ENCODE assay signal across 26 cellular contexts in the genomic region with DNA sequence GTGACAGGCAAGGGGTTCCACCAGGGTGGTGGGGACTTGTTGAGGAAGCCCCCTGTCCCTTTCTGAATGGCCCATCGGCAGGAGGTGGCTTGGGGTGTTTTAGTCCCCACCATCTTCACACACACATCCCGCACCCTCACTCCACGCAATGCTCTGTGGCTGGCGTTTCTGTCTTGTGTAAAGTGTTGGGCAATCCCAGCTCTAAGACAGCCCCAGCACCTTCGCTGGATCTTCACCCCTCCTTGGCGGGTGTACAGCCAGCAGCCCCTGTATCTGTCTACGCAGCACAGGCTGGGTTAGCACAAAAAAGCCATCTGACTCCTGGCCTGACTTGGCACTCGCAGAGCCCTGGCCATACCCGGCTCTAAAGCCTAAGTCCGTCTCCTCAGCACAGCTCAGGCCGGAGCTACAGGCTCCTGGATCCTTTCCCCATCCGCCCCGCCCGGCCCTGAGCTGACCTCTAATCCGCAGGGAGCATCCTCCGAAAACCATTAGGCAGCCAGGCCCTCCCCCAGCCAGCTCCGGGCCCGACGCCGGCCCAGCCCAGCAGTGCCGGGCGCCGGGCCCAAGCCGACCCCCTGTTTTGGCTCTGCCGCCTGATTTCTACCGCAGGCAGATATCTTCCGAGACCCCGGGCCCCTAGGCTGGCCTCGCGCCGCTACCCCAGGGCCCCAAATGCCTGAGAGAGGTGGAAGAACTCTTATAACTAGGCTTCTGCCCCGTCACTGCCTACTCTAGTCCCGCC. TPM values are rescaled to one million over a fixed set of nuclear protein-coding genes. Genes with fewer than 3 reads are reported as not detected.
DNase-seq lines count a peak whose midpoint lies in the region; ATAC-seq, FAIRE-seq and TF ChIP-seq lines count a peak whose summit lies in the region.
"Had no signal": no experiment of that assay in that cellular context is flagged by ENCODE, and none has a peak within 500 bp of the region (broad histone marks: within the 10 kb centered on the region; RNA-seq: fewer than 3 reads in every experiment).

No MANE protein-coding gene starts in this region.

- TF ChIP-seq RAD21 in GM12878 (IDR thresholded peaks at IDR 0.05; ENCODE audit: insufficient read depth, low read depth, low read length): no peak

- no peak overlapping the region for H3K4ac ChIP-seq in neuronal stem cell (ENCODE audit: low read length)

- no peak overlapping the region for H3K4me3 ChIP-seq in Caco-2 (ENCODE audit: low read depth, low read length)
- H3K4me3 ChIP-seq in GM12878: no peak overlapping the region
- no peak overlapping the region for H3K4me3 ChIP-seq in heart left ventricle
- H3K4me3 ChIP-seq in neuronal stem cell (ENCODE audit: low read length in 2 of 2): no peak overlapping the region
- H3K4me3 ChIP-seq: adrenal gland, GM23248, thoracic aorta had no signal

- H3K27me3 ChIP-seq in Caco-2 (replicated peaks; ENCODE audit: control insufficient read depth, insufficient read depth, low read length) (no peaks in the 10 kb centered on the region), GM12878 (replicated peaks in 1 of 2; ENCODE audit: control insufficient read depth in 2 of 2, insufficient read depth in 2 of 2, low read length in 1 of 2) (peaks cover 5 to 9% of the 10 kb centered on the region in 2 experiments), heart left ventricle (peaks cover 6 to 77% (median 40%) of the 10 kb centered on the region in 9 donors), neuronal stem cell (ENCODE audit: control insufficient read depth in 3 of 3, insufficient read depth in 3 of 3, low read depth in 1 of 3, low read length in 3 of 3) (peaks cover 3 to 88% (median 33%) of the 10 kb centered on the region in 3 experiments)

- RAD21 ChIA-PET in GM12878 (lab: Charles Lee; ENCODE audit: unreplicated experiment): no interaction called here

- TF ChIP-seq POLR2A in GM12878 (IDR thresholded peaks at IDR 0.05; ENCODE audit: low read depth, low read length): no peak
- TF ChIP-seq POLR2A in heart left ventricle (IDR thresholded peaks at IDR 0.05): no peak

- no peak overlapping the region for H2BK5ac ChIP-seq in neuronal stem cell (ENCODE audit: low read length)

- intact Hi-C loops in Caco-2 (cut with micrococcal nuclease; ENCODE audit: unreplicated experiment): no loop called here
- intact Hi-C loops in GM12878 (cut with micrococcal nuclease; ENCODE audit: unreplicated experiment): no loop called here
- intact Hi-C loops in heart left ventricle (cut with DNase I): no loop called here

- no peak overlapping the region for H3K27ac ChIP-seq in GM12878 (ENCODE audit: control insufficient read depth, insufficient read depth)
- H3K27ac ChIP-seq in heart left ventricle: no peak overlapping the region
- no peak overlapping the region for H3K27ac ChIP-seq in neuronal stem cell (replicated peaks; ENCODE audit: low read length)
- H3K27ac ChIP-seq: adrenal gland, GM23248, thoracic aorta had no signal

- POLR2A ChIA-PET in Caco-2 (lab: Charles Lee) (interaction anchor here (0.6 to 1.1 kb wide), 2 partner anchors 9 to 61 kb away, joined by 3 read pairs; no protein-coding TSS in a partner anchor), GM12878 (lab: Charles Lee) (no interaction called here)

- TF ChIP-seq CTCF in Caco-2 (IDR thresholded peaks at IDR 0.05; ENCODE audit: insufficient read depth in 1 of 2, low read depth in 1 of 2, low read length in 1 of 2, severe bottlenecking in 1 of 2, unreplicated experiment in 1 of 2): no peak
- TF ChIP-seq CTCF in GM12878 (IDR thresholded peaks at IDR 0.05 in 2 of 3, conservative IDR thresholded peaks at IDR 0.05 in 1 of 3; ENCODE audit: control insufficient read depth in 2 of 3, extremely low read depth in 1 of 3, insufficient read depth in 1 of 3, low read depth in 3 of 3, low read length in 3 of 3): no peak
- TF ChIP-seq CTCF in heart left ventricle (IDR thresholded peaks at IDR 0.05): no peak

- H3K27me3 Mint-ChIP-seq in Caco-2 (ENCODE audit: insufficient read depth, unreplicated experiment): no peaks in the 10 kb centered on the region

- BruUV-seq in Caco-2 (replicated peaks; lab: Mats Ljungman, UMichigan) (no TSS peak), GM12878 (replicated peaks; lab: Mats Ljungman, UMichigan) (no TSS peak)

- peak in 1 of 2 experiments; percentile 54 for DNase-seq in Caco-2
- no peak for DNase-seq in GM12878 (ENCODE audit: low read depth, low spot score)
- peak in 3 of 5 donors; percentile 22 to 48 (median 37) for DNase-seq in heart left ventricle
- DNase-seq in neuronal stem cell (ENCODE audit: low spot score): no peak
- DNase-seq in amniotic stem cell (lab: John Stamatoyannopoulos, UW): no peak
- no peak for DNase-seq in GF-D8 (lab: John Stamatoyannopoulos, UW)
- DNase-seq in DMS53 (lab: John Stamatoyannopoulos, UW): no peak
- DNase-seq in NCI-H526 (lab: John Stamatoyannopoulos, UW): no peak
- DNase-seq: activated CD4-positive, alpha-beta T cell treated with anti-CD3 and anti-CD28 coated beads for 48 hours; activated CD8-positive, alpha-beta memory T cell treated with anti-CD3 and anti-CD28 coated beads, Interleukin-2, amount 50 U/mL, for 4 hours; activated gamma-delta T cell; adrenal gland; effector memory CD4-positive, alpha-beta T cell; foreskin fibroblast; GM23248; immature natural killer cell; naive thymus-derived CD4-positive, alpha-beta T cell; NCI-H187 treated with DMSO at 0.1 percent for 48 hours; NK-92 treated with Interleukin-12 subunit alpha and Interleukin-12 subunit beta, amount 100 ng/mL, for 24 hours; posterior cingulate gyrus; RPMI8226; stimulated activated CD4-positive, alpha-beta T cell treated with anti-CD3 and anti-CD28 coated beads, Interleukin-12 subunit alpha, Interleukin-12 subunit beta, amount 100 ng/mL, for 4 hours had no signal

- in situ Hi-C loops in GM12878 (cut with MboI): no loop called here

- peak overlapping the region; percentile 96 for H3K27ac Mint-ChIP-seq in Caco-2 (ENCODE audit: unreplicated experiment)
- H3K27ac Mint-ChIP-seq: immature natural killer cell had no signal

- no peak overlapping the region for H3K23ac ChIP-seq in neuronal stem cell (ENCODE audit: low read depth, low read length, poor library complexity)

- TF ChIP-seq EP300 in GM12878 (IDR thresholded peaks at IDR 0.05; ENCODE audit: borderline replicate concordance in 1 of 2, control insufficient read depth in 1 of 2, low read depth in 2 of 2, low read length in 2 of 2): no peak

- peak overlapping the region; percentile 90 for H3K18ac ChIP-seq in neuronal stem cell (ENCODE audit: low read length)

- peak overlapping the region; percentile 24 for H2AK5ac ChIP-seq in neuronal stem cell (ENCODE audit: low read depth, low read length)

- CTCF ChIA-PET in Caco-2 (lab: Charles Lee): interaction anchor here (0.5 to 2.7 kb wide), 8 partner anchors 8 to 408 kb away, joined by 3 to 19 read pairs (median 4); a partner anchor contains a TSS
- CTCF ChIA-PET in GM12878 (lab: Yijun Ruan, JAX): interaction anchor here (2.8 kb wide), 1 partner anchor 107 kb away, joined by 13 read pairs; no protein-coding TSS in a partner anchor

- H3K4me3 Mint-ChIP-seq in Caco-2 (ENCODE audit: unreplicated experiment): no peak overlapping the region
- H3K4me3 Mint-ChIP-seq: central memory CD8-positive, alpha-beta T cell; immature natural killer cell; naive thymus-derived CD4-positive, alpha-beta T cell had no signal

- WGBS in GM12878 (ENCODE audit: insufficient coverage, insufficient replicate concordance, low lambda C conversion rate, missing lambda C conversion rate): 30% methylated on average over 33 of the region's 33 CpGs
- 23 to 47% (median 32%) methylated on average over 11 to 33 of the region's 33 CpGs for WGBS in heart left ventricle, 4 donors
- no CpG with 5 or more reads among the region's 33 CpGs for WGBS in neuronal stem cell (ENCODE audit: extremely low coverage in 2 of 2, insufficient read length in 2 of 2, insufficient replicate concordance in 1 of 2), 2 donors

- no peaks in the 10 kb centered on the region for H3K79me1 ChIP-seq in neuronal stem cell (ENCODE audit: low read depth, low read length)

- no peak overlapping the region for H2AFZ ChIP-seq in GM12878 (ENCODE audit: control insufficient read depth, low read depth, low read length)
- H2AFZ ChIP-seq in neuronal stem cell (ENCODE audit: low read length): no peak overlapping the region
- H2AFZ ChIP-seq: GM23248 had no signal

- no peak for FAIRE-seq in GM12878 (lab: Jason Lieb, UNC)

- H3K9ac ChIP-seq in GM12878 (ENCODE audit: control insufficient read depth, insufficient read depth, low read length): no peak overlapping the region
- H3K9ac ChIP-seq in neuronal stem cell (ENCODE audit: low read depth, low read length, poor library complexity): peak overlapping the region; percentile 16
- H3K9ac ChIP-seq: GM23248 had no signal

- no peaks in the 10 kb centered on the region for H3K9me3 Mint-ChIP-seq in Caco-2 (ENCODE audit: unreplicated experiment)
- H3K9me3 Mint-ChIP-seq: central memory CD8-positive, alpha-beta T cell; naive thymus-derived CD4-positive, alpha-beta T cell had no signal

- no peak overlapping the region for H2BK12ac ChIP-seq in neuronal stem cell (ENCODE audit: low read length)

- no peak overlapping the region for H2BK15ac ChIP-seq in neuronal stem cell (ENCODE audit: low read length)

- H3K36me3 ChIP-seq in Caco-2 (ENCODE audit: control insufficient read depth, insufficient read depth, low read length) (no peaks in the 10 kb centered on the region), GM12878 (ENCODE audit: control insufficient read depth in 2 of 2, insufficient read depth in 2 of 2, low read length in 1 of 2) (no peaks in the 10 kb centered on the region), heart left ventricle (no peaks in the 10 kb centered on the region), neuronal stem cell (replicated peaks in 1 of 2; ENCODE audit: control insufficient read depth in 2 of 2, insufficient read depth in 2 of 2, low read length in 2 of 2) (no peaks in the 10 kb centered on the region)
- H3K36me3 ChIP-seq: adrenal gland, thoracic aorta had no signal

- no peaks in the 10 kb centered on the region for H4K20me1 ChIP-seq in GM12878 (ENCODE audit: control insufficient read depth, insufficient read depth)

- H3K4me2 ChIP-seq in GM12878 (ENCODE audit: control insufficient read depth, insufficient read depth): no peak overlapping the region
- peak overlapping the region; percentile 24 for H3K4me2 ChIP-seq in neuronal stem cell (ENCODE audit: insufficient read depth, low read length, poor library complexity, severe bottlenecking)

- no peak overlapping the region for H3K14ac ChIP-seq in neuronal stem cell (ENCODE audit: low read length)

- ATAC-seq in GM12878 (no peak), heart left ventricle (peak in 1 of 4 donors; percentile 60)
- ATAC-seq: naive thymus-derived CD4-positive, alpha-beta T cell had no signal

- H3K79me2 ChIP-seq in GM12878 (ENCODE audit: control insufficient read depth, insufficient read depth, low read length): no peaks in the 10 kb centered on the region

- H3K9me3 ChIP-seq in Caco-2: no peaks in the 10 kb centered on the region
- H3K9me3 ChIP-seq in GM12878 (replicated peaks; ENCODE audit: control insufficient read depth, insufficient read depth, low read length): no peaks in the 10 kb centered on the region
- no peaks in the 10 kb centered on the region for H3K9me3 ChIP-seq in heart left ventricle
- no peaks in the 10 kb centered on the region for H3K9me3 ChIP-seq in neuronal stem cell (replicated peaks in 1 of 2; ENCODE audit: control insufficient read depth in 2 of 2, insufficient read depth in 1 of 2, low read depth in 1 of 2, low read length in 2 of 2)
- H3K9me3 ChIP-seq: adrenal gland, thoracic aorta had no signal

- H2BK120ac ChIP-seq in neuronal stem cell (ENCODE audit: low read depth, low read length): no peak overlapping the region

- no peak overlapping the region for H4K8ac ChIP-seq in neuronal stem cell (ENCODE audit: low read depth, low read length)

- no peak overlapping the region for H4K91ac ChIP-seq in neuronal stem cell (ENCODE audit: low read depth, low read length, poor library complexity)

- H3K4me1 Mint-ChIP-seq in Caco-2 (ENCODE audit: low read depth, unreplicated experiment): peaks cover 78% of the 10 kb centered on the region
- H3K4me1 Mint-ChIP-seq: central memory CD8-positive, alpha-beta T cell; immature natural killer cell had no signal

- H3K4me1 ChIP-seq in Caco-2 (peaks cover 83% of the 10 kb centered on the region), GM12878 (ENCODE audit: control insufficient read depth, insufficient read depth, low read length) (no peaks in the 10 kb centered on the region), heart left ventricle (peaks cover 0 to 8% (median 0%) of the 10 kb centered on the region in 12 donors), neuronal stem cell (ENCODE audit: control insufficient read depth in 2 of 2, insufficient read depth in 1 of 2, low read depth in 1 of 2, low read length in 2 of 2) (peaks cover 0 to 9% of the 10 kb centered on the region in 2 donors)
- H3K4me1 ChIP-seq: adrenal gland had no signal

- SMC1A ChIA-PET in GM12878 (lab: Charles Lee; ENCODE audit: uncharacterized antibody, unreplicated experiment): no interaction called here

- H3K36me3 Mint-ChIP-seq in Caco-2 (ENCODE audit: insufficient read depth, unreplicated experiment): peaks cover 13% of the 10 kb centered on the region
- H3K36me3 Mint-ChIP-seq: immature natural killer cell had no signal

RNA-seq across cellular contexts. Expression of a gene that starts 42.4 kb away (rescaled TPM):
- 10.8 and 17.1 TPM in 2 replicates for total RNA-seq in Caco-2 (2022)
- total RNA-seq in GM12878 (2013; cell fraction: nucleolus; rRNA removed): not detected in 2 replicates
- not detected in 2 replicates for total RNA-seq in GM12878 (2014; rRNA removed)
- not detected in 2 replicates for total RNA-seq in GM12878 (2014; rRNA removed; fragmentation: Illumina TruSeq; extraction: Trizol)
- not detected in 2 replicates for total RNA-seq in GM12878 (2021)
- polyA plus RNA-seq in GM12878 (2011; ENCODE audit: low read depth): not detected
- polyA plus RNA-seq in GM12878 (2011; rRNA removed): not detected in 2 replicates
- not detected in 2 replicates for polyA plus RNA-seq in GM12878 (2011; cell fraction: cytosol; rRNA removed)
- polyA plus RNA-seq in GM12878 (2011; cell fraction: nucleus; rRNA removed): not detected in 2 replicates
- not detected in 2 replicates for polyA plus RNA-seq in GM12878 (2012)
- polyA plus RNA-seq in GM12878 (2014; fragmentation: Illumina TruSeq; extraction: Trizol): not detected in 2 replicates
- not detected for polyA plus RNA-seq in GM12878 (2014; fragmentation: Nextera tagmentation; extraction: Ambion mirVana)
- polyA plus RNA-seq in GM12878 (2014; rRNA removed): not detected in 2 replicates
- polyA plus RNA-seq in GM12878 (2016; fragmentation: Nextera tagmentation; extraction: Ambion mirVana): not detected
- polyA minus RNA-seq in GM12878 (2011; rRNA and poly(A)+ RNA removed): not detected in 2 replicates
- not detected in 2 replicates for polyA minus RNA-seq in GM12878 (2011; cell fraction: cytosol; rRNA and poly(A)+ RNA removed)
- not detected in 2 replicates for polyA minus RNA-seq in GM12878 (2011; cell fraction: nucleus; rRNA and poly(A)+ RNA removed)
- total RNA-seq in heart left ventricle: 1 to 10 TPM in 2 of 9 donors, under 1 TPM in 1, not detected in 6; 0.50 to 2.1 (median 1.3) TPM
- polyA plus RNA-seq in heart left ventricle: not detected
- polyA plus RNA-seq in neuronal stem cell (2013, experiment 1 of 2): not detected
- polyA plus RNA-seq in neuronal stem cell (2013, experiment 2 of 2): not detected
- total RNA-seq: A673; GM23248; lung microvascular endothelial cell; naive thymus-derived CD4-positive, alpha-beta T cell; thoracic aorta had no signal
- polyA plus RNA-seq: GM23248; immature natural killer cell; naive thymus-derived CD4-positive, alpha-beta T cell had no signal

Comparison
In these comparisons a context has a peak if more than half of its experiments do, and no peak if none do; other contexts are left out.
1. DNase-seq: peak in heart left ventricle (3 of 5); none in GM12878 (single experiment), neuronal stem cell (single experiment), amniotic stem cell (single experiment), GF-D8 (single experiment), DMS53 (single experiment) and NCI-H526 (0 of 2).